9 cellular contexts compared by ENCODE assay signal in genomic region chr4:27084685-27085356, GRCh38.
DNase-seq lines count a peak whose midpoint lies in the region.
"Had no signal": no experiment of that assay in that cellular context is flagged by ENCODE, and none has a peak within 500 bp of the region (broad histone marks: within the 10 kb centered on the region; RNA-seq: fewer than 3 reads in every experiment).

No MANE protein-coding gene starts in this region.

- peaks cover 34% of the 10 kb centered on the region for H3K27me3 ChIP-seq in ectodermal cell (ENCODE audit: control insufficient read depth, insufficient read depth, low read length, poor library complexity, severe bottlenecking)

- peaks cover 11% of the 10 kb centered on the region for H3K4me1 ChIP-seq in ectodermal cell (ENCODE audit: control insufficient read depth, insufficient read depth, low read length)

- H3K36me3 ChIP-seq in ectodermal cell (ENCODE audit: control insufficient read depth, insufficient read depth, low read length): no peaks in the 10 kb centered on the region
- H3K36me3 ChIP-seq: BLaER1 had no signal

- DNase-seq in NCI-H146 (lab: John Stamatoyannopoulos, UW) (peak; percentile 44), NCI-H146 treated with DMSO at 0.1 percent for 48 hours (lab: John Stamatoyannopoulos, UW; ENCODE audit: unreplicated experiment) (no peak), NCI-H82 treated with DMSO at 0.1 percent for 48 hours (lab: John Stamatoyannopoulos, UW; ENCODE audit: unreplicated experiment) (peak; percentile 9), midbrain (lab: John Stamatoyannopoulos, UW) (peak; percentile 65), ureter (ENCODE audit: low spot score) (peak; percentile 42), NCI-H2196 (lab: John Stamatoyannopoulos, UW; ENCODE audit: unreplicated experiment) (no peak), NCI-H2196 treated with DMSO at 0.1 percent for 48 hours (lab: John Stamatoyannopoulos, UW; ENCODE audit: unreplicated experiment) (no peak)

- no peaks in the 10 kb centered on the region for H3K9me3 ChIP-seq in ectodermal cell (ENCODE audit: control insufficient read depth, low read length)

- 2% methylated on average over 33 of the region's 33 CpGs for WGBS in ectodermal cell, 2 experiments

- H3K4me3 ChIP-seq in ectodermal cell (ENCODE audit: insufficient read depth, low read depth, low read length): peak overlapping the region; percentile 47
- H3K4me3 ChIP-seq: BLaER1 had no signal

- no peak overlapping the region for H3K27ac ChIP-seq in ectodermal cell (ENCODE audit: insufficient read depth, low read depth, low read length, poor library complexity, severe bottlenecking)
- H3K27ac ChIP-seq: BLaER1 had no signal

Comparison
In these comparisons a context has a peak if more than half of its experiments do, and no peak if none do; other contexts are left out.
1. DNase-seq: peak in NCI-H146 (single experiment), NCI-H82 treated with DMSO at 0.1 percent for 48 hours (single experiment), midbrain (single experiment) and ureter (single experiment); none in NCI-H146 treated with DMSO at 0.1 percent for 48 hours (single experiment), NCI-H2196 (single experiment) and NCI-H2196 treated with DMSO at 0.1 percent for 48 hours (single experiment).